ENCODE assay signal across 11 cellular contexts in the genomic region with DNA sequence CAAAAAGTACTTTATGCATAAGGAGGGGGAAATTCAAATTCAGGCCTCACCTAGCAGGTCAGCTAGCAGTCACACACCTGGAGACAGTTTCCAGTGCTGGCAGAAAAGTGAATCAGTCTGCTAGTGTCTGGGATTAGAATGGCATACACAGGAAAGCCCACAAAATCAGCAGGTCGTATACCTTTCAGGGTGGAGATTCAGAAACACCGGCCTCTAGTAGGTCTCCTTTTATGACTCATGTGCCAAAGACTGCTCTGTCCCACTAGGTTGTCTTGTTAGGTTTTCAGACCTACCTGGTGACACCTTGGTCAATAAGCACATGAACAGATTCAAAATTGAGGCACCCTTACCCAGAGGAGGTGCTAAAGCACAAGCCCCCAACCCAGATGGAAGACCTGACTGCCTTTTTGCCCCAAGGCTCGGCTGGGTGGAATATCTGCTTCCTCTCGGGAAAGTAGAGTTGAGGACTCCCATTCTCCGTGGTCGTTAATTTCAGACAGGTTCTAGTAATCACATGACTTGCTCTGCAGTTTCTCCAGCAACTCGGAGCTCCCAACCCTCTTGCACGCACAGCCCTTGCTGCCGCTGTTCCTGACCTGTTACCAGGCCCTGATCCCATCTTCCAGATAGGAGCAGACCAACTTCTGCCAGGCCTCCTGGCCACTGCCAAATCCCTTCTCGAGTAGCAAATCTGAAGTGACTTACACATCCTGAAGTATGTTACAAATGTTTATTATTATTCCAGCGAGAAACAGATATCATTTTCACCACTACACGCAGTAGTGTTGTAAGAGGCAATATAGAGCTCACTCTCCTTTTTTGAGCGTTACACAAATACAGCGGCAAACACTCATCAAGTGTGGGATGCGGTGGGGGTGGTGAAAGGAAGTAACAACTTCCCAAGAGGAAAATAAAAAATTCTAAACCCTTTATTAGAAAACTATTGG. TPM values are rescaled to one million over a fixed set of nuclear protein-coding genes. Genes with fewer than 3 reads are reported as not detected.
DNase-seq lines count a peak whose midpoint lies in the region; ATAC-seq, FAIRE-seq and TF ChIP-seq lines count a peak whose summit lies in the region.
"Had no signal": no experiment of that assay in that cellular context is flagged by ENCODE, and none has a peak within 500 bp of the region (broad histone marks: within the 10 kb centered on the region; RNA-seq: fewer than 3 reads in every experiment).

No MANE protein-coding gene starts in this region.

- ATAC-seq in GM19397 (IDR thresholded peaks at IDR 0.05; ENCODE audit: unreplicated experiment), result peak; percentile 19

- H3K36me3 Mint-ChIP-seq in CD14-positive monocyte (peaks cover 21 to 27% of the 10 kb centered on the region in 2 donors), astrocyte (ENCODE audit: low read depth, unreplicated experiment) (peaks cover 20% of the 10 kb centered on the region)

- no peak for FAIRE-seq in astrocyte (lab: Jason Lieb, UNC)

- H3K9me3 Mint-ChIP-seq in CD14-positive monocyte (peaks cover 0 to 4% (median 2%) of the 10 kb centered on the region in 7 donors), astrocyte (ENCODE audit: unreplicated experiment) (no peaks in the 10 kb centered on the region)

- H4K20me1 ChIP-seq in astrocyte (ENCODE audit: insufficient read depth, low read length), result peaks cover 11% of the 10 kb centered on the region

- H3K27me3 ChIP-seq in astrocyte (ENCODE audit: insufficient read depth, low read length), result no peaks in the 10 kb centered on the region
- H3K27me3 ChIP-seq: tibial nerve had no signal

- H3K9me3 ChIP-seq in astrocyte (ENCODE audit: insufficient read depth, low read depth, low read length), result no peaks in the 10 kb centered on the region
- H3K9me3 ChIP-seq: tibial nerve had no signal

- DNase-seq in CD14-positive monocyte (ENCODE audit: low spot score) (no peak), astrocyte (ENCODE audit: low read depth) (peak; percentile 32), kidney tubule cell (ENCODE audit: low spot score) (peak; percentile 33), T-helper 9 cell (no peak), MV-4-11 (lab: John Stamatoyannopoulos, UW) (no peak), NCI-H2029 (lab: John Stamatoyannopoulos, UW) (no peak), KBM-7 (no peak)
- DNase-seq: activated effector memory CD4-positive, alpha-beta T cell treated with Interleukin-2 at 50 U/mL for 16 hours; NCI-H524 had no signal

- H3K4me1 ChIP-seq in astrocyte (ENCODE audit: insufficient read depth, low read length), result peaks cover 21% of the 10 kb centered on the region

- H3K4me2 ChIP-seq in astrocyte (ENCODE audit: low read length), result no peak overlapping the region

- TF ChIP-seq CTCF in CD14-positive monocyte (IDR thresholded peaks at IDR 0.05) (no peak), astrocyte (IDR thresholded peaks at IDR 0.05; ENCODE audit: insufficient read depth, low read depth, low read length) (no peak)

- H3K27me3 Mint-ChIP-seq in CD14-positive monocyte (ENCODE audit: low read depth in 3 of 3) (no peaks in the 10 kb centered on the region), astrocyte (ENCODE audit: low read depth, unreplicated experiment) (no peaks in the 10 kb centered on the region)

- H3K4me3 ChIP-seq in astrocyte (ENCODE audit: insufficient read depth, low read depth, low read length), result no peak overlapping the region
- H3K4me3 ChIP-seq: tibial nerve had no signal

- peaks cover 40% of the 10 kb centered on the region for H3K79me2 ChIP-seq in astrocyte (ENCODE audit: insufficient read depth, low read length)

- in situ Hi-C loops in KBM-7 (cut with MboI; ENCODE audit: low pct_unique_long_range_greater_than_20kb, low sequenced_read_pairs), result no loop called here

- peaks cover 29% of the 10 kb centered on the region for H3K4me1 Mint-ChIP-seq in CD14-positive monocyte
- peaks cover 41% of the 10 kb centered on the region for H3K4me1 Mint-ChIP-seq in astrocyte (ENCODE audit: low read depth, unreplicated experiment)

- no peak overlapping the region for H3K9ac ChIP-seq in astrocyte (ENCODE audit: low read length)

- H3K36me3 ChIP-seq in astrocyte (ENCODE audit: insufficient read depth, low read length), result no peaks in the 10 kb centered on the region
- H3K36me3 ChIP-seq: tibial nerve had no signal

- intact Hi-C loops in CD14-positive monocyte (cut with micrococcal nuclease), result no loop called here

- no peak overlapping the region for H2AFZ ChIP-seq in astrocyte (ENCODE audit: low read depth, low read length)

- no peak overlapping the region for H3K4me3 Mint-ChIP-seq in CD14-positive monocyte
- no peak overlapping the region for H3K4me3 Mint-ChIP-seq in astrocyte (ENCODE audit: unreplicated experiment)

- no peak overlapping the region for H3K27ac ChIP-seq in astrocyte (ENCODE audit: low read depth, low read length)

- H3K27ac Mint-ChIP-seq in CD14-positive monocyte (peak overlapping the region in 4 of 7 donors; percentile 26 to 82 (median 70)), astrocyte (ENCODE audit: unreplicated experiment) (peak overlapping the region; percentile 70)

RNA-seq across cellular contexts. Expression of gene AGPAT4, which starts 46.6 kb away (rescaled TPM):
- 1 to 10 TPM; 6.4 to 6.9 TPM for polyA plus RNA-seq in CD14-positive monocyte
- total RNA-seq in astrocyte, result 27.2 and 27.9 TPM in 2 replicates

Comparison
In these comparisons a context has a peak if more than half of its experiments do, and no peak if none do; other contexts are left out.
1. DNase-seq: peak in astrocyte (single experiment) and kidney tubule cell (single experiment); none in CD14-positive monocyte (single experiment), T-helper 9 cell (single experiment), MV-4-11 (single experiment), NCI-H2029 (single experiment) and KBM-7 (single experiment).